ENCODE assay signal across 1 cellular context in the genomic region with DNA sequence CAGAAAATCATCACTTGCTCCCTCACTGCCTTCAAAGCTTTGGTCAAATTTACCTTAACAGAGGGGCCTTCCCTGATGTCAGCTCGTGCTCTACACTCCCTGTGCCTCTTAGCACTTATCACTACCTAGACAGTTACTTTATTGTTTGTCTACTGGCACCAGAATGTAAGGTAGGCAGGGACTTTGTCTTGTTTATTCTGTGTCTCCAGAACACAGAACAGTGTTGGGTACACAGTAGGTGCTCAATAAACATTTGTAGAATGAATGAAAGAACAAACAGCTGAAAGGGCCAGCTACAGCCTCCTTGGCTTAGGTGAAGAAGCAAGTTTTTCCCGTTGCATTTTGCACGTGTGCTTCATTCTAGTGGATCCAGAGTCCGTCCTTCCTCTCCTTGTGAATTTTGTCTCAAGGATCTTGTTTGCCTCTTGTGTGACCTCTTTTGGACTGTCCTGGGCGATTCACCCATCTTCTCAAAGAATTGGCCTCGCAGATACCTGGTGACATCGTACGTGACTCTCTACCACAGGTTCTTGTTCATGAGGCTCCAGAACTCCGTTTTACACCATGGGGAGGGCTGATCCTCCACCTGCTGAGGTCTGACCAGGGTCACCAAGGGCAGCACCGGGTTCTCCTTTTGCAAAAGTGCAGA.
TF ChIP-seq lines count a peak whose summit lies in the region.

No MANE protein-coding gene starts in this region.

TF ChIP-seq in HepG2, 621 proteins besides CTCF, POLR2A, EP300 and RAD21 (continued from another document and continues in another):
- TF ChIP-seq PREB (CRISPR knock-in tag; IDR thresholded peaks at IDR 0.05) (no peak), FOXK2 (IDR thresholded peaks at IDR 0.05) (0 out of 2 replicates have a peak, but pooled peaks have one; percentile 19), KLF15 (CRISPR knock-in tag; IDR thresholded peaks at IDR 0.05; ENCODE audit: borderline replicate concordance) (no peak), ZSCAN9 (CRISPR knock-in tag; IDR thresholded peaks at IDR 0.05; ENCODE audit: borderline replicate concordance) (peak; percentile 56; the same call in 1 of the 2 replicates), KLF13 (CRISPR knock-in tag; IDR thresholded peaks at IDR 0.05) (no peak), MLX (CRISPR knock-in tag; IDR thresholded peaks at IDR 0.05) (peak; percentile 79; the same call in 1 of the 2 replicates), SIX4 (CRISPR knock-in tag; IDR thresholded peaks at IDR 0.05) (peak; percentile 28; the same call in 1 of the 2 replicates), ZNF556 (CRISPR knock-in tag; IDR thresholded peaks at IDR 0.05; ENCODE audit: borderline replicate concordance) (peak; percentile 60; the same call in 1 of the 2 replicates), NR2F2 (IDR thresholded peaks at IDR 0.05; ENCODE audit: borderline replicate concordance, low read depth) (peak; percentile 71; the same call in 1 of the 2 replicates), SIN3A (IDR thresholded peaks at IDR 0.05; ENCODE audit: borderline replicate concordance, low read depth, low read length) (0 out of 2 replicates have a peak, but pooled peaks have one; percentile 30), SRSF9 (IDR thresholded peaks at IDR 0.05; ENCODE audit: borderline replicate concordance, insufficient read depth, low read depth, low read length, poor library complexity, severe bottlenecking) (no peak), DPF2 (CRISPR knock-in tag; IDR thresholded peaks at IDR 0.05; ENCODE audit: borderline replicate concordance, low read depth) (peak; percentile 84), BCL3 (CRISPR knock-in tag; IDR thresholded peaks at IDR 0.05) (no peak), FOXA3 (CRISPR knock-in tag; IDR thresholded peaks at IDR 0.05) (peak; percentile 96), IRF1 (CRISPR knock-in tag; IDR thresholded peaks at IDR 0.05; ENCODE audit: low read depth) (no peak), FIP1L1 (IDR thresholded peaks at IDR 0.05; ENCODE audit: borderline replicate concordance, insufficient read depth, low read depth, low read length) (no peak), ZNF790 (CRISPR knock-in tag; IDR thresholded peaks at IDR 0.05; ENCODE audit: borderline replicate concordance) (no peak), CREB1 (IDR thresholded peaks at IDR 0.05) (no peak), CREB1 (CRISPR knock-in tag; IDR thresholded peaks at IDR 0.05) (peak; percentile 70; the same call in 1 of the 2 replicates), NR1H2 (CRISPR knock-in tag; IDR thresholded peaks at IDR 0.05; ENCODE audit: borderline replicate concordance, low read depth) (no peak), KLF11 (CRISPR knock-in tag; IDR thresholded peaks at IDR 0.05) (no peak), GTF3A (CRISPR knock-in tag; conservative IDR thresholded peaks at IDR 0.05) (no peak), ZNF331 (CRISPR knock-in tag; IDR thresholded peaks at IDR 0.05) (no peak; the same call in 1 of the 2 replicates), PCBP2 (optimal IDR thresholded peaks at IDR 0.05; ENCODE audit: low read depth, low read length, poor library complexity, severe bottlenecking) (no peak), IRF2 (CRISPR knock-in tag; IDR thresholded peaks at IDR 0.05) (peak; percentile 70; the same call in 1 of the 2 replicates), REPIN1 (CRISPR knock-in tag; IDR thresholded peaks at IDR 0.05; ENCODE audit: borderline replicate concordance, low read depth) (peak; percentile 83), ZNF746 (CRISPR knock-in tag; IDR thresholded peaks at IDR 0.05) (no peak; the same call in 1 of the 2 replicates), PHF21A (CRISPR knock-in tag; IDR thresholded peaks at IDR 0.05) (peak; percentile 78), JUND (CRISPR knock-in tag; IDR thresholded peaks at IDR 0.05) (no peak), ZNF3 (CRISPR knock-in tag; IDR thresholded peaks at IDR 0.05) (peak; percentile 98), ZFYVE20 (CRISPR knock-in tag; IDR thresholded peaks at IDR 0.05; ENCODE audit: borderline replicate concordance, low read depth) (no peak), FOXJ3 (CRISPR knock-in tag; IDR thresholded peaks at IDR 0.05; ENCODE audit: borderline replicate concordance) (peak; percentile 94; the same call in 1 of the 2 replicates), ZNF446 (CRISPR knock-in tag; IDR thresholded peaks at IDR 0.05) (no peak), HNRNPH1 (optimal IDR thresholded peaks at IDR 0.05; ENCODE audit: low read depth, low read length) (no peak), ZBTB37 (CRISPR knock-in tag; IDR thresholded peaks at IDR 0.05) (peak; percentile 82; the same call in 1 of the 2 replicates), SP1 (IDR thresholded peaks at IDR 0.05) (no peak), SP1 (CRISPR knock-in tag; IDR thresholded peaks at IDR 0.05) (no peak), NRL (CRISPR knock-in tag; IDR thresholded peaks at IDR 0.05; ENCODE audit: borderline replicate concordance) (no peak), CBX5 (CRISPR knock-in tag; IDR thresholded peaks at IDR 0.05; ENCODE audit: borderline replicate concordance) (0 out of 2 replicates have a peak, but pooled peaks have one; percentile 40), ZFP37 (CRISPR knock-in tag; IDR thresholded peaks at IDR 0.05; ENCODE audit: borderline replicate concordance) (peak; percentile 72; the same call in 1 of the 2 replicates), NFATC3 (CRISPR knock-in tag; IDR thresholded peaks at IDR 0.05) (no peak), MEIS1 (CRISPR knock-in tag; IDR thresholded peaks at IDR 0.05; ENCODE audit: borderline replicate concordance) (0 out of 2 replicates have a peak, but pooled peaks have one; percentile 33), HNRNPUL1 (IDR thresholded peaks at IDR 0.05; ENCODE audit: low read depth, low read length) (no peak)
- TF ChIP-seq, protein P1, sequence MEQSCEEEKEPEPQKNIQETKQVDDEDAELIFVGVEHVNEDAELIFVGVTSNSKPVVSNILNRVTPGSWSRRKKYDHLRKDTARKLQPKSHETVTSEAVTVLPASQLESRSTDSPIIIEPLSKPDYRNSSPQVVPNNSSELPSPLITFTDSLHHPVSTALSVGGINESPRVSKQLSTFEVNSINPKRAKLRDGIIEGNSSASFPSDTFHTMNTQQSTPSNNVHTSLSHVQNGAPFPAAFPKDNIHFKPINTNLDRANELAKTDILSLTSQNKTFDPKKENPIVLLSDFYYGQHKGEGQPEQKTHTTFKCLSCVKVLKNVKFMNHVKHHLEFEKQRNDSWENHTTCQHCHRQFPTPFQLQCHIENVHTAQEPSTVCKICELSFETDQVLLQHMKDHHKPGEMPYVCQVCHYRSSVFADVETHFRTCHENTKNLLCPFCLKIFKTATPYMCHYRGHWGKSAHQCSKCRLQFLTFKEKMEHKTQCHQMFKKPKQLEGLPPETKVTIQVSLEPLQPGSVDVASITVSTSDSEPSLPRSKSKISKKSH (CRISPR knock-in tag; IDR thresholded peaks at IDR 0.05; ENCODE audit: borderline replicate concordance): no peak
- TF ChIP-seq, protein P2, sequence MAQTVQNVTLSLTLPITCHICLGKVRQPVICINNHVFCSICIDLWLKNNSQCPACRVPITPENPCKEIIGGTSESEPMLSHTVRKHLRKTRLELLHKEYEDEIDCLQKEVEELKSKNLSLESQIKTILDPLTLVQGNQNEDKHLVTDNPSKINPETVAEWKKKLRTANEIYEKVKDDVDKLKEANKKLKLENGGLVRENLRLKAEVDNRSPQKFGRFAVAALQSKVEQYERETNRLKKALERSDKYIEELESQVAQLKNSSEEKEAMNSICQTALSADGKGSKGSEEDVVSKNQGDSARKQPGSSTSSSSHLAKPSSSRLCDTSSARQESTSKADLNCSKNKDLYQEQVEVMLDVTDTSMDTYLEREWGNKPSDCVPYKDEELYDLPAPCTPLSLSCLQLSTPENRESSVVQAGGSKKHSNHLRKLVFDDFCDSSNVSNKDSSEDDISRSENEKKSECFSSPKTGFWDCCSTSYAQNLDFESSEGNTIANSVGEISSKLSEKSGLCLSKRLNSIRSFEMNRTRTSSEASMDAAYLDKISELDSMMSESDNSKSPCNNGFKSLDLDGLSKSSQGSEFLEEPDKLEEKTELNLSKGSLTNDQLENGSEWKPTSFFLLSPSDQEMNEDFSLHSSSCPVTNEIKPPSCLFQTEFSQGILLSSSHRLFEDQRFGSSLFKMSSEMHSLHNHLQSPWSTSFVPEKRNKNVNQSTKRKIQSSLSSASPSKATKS (CRISPR knock-in tag; IDR thresholded peaks at IDR 0.05): no peak
- TF ChIP-seq, protein P3, sequence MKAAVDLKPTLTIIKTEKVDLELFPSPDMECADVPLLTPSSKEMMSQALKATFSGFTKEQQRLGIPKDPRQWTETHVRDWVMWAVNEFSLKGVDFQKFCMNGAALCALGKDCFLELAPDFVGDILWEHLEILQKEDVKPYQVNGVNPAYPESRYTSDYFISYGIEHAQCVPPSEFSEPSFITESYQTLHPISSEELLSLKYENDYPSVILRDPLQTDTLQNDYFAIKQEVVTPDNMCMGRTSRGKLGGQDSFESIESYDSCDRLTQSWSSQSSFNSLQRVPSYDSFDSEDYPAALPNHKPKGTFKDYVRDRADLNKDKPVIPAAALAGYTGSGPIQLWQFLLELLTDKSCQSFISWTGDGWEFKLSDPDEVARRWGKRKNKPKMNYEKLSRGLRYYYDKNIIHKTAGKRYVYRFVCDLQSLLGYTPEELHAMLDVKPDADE (CRISPR knock-in tag; IDR thresholded peaks at IDR 0.05): no peak
- TF ChIP-seq, protein P4, sequence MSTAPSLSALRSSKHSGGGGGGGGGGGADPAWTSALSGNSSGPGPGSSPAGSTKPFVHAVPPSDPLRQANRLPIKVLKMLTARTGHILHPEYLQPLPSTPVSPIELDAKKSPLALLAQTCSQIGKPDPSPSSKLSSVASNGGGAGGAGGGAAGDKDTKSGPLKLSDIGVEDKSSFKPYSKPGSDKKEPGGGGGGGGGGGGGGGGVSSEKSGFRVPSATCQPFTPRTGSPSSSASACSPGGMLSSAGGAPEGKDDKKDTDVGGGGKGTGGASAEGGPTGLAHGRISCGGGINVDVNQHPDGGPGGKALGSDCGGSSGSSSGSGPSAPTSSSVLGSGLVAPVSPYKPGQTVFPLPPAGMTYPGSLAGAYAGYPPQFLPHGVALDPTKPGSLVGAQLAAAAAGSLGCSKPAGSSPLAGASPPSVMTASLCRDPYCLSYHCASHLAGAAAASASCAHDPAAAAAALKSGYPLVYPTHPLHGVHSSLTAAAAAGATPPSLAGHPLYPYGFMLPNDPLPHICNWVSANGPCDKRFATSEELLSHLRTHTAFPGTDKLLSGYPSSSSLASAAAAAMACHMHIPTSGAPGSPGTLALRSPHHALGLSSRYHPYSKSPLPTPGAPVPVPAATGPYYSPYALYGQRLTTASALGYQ (CRISPR knock-in tag; IDR thresholded peaks at IDR 0.05): peak; percentile 85; the same call in 1 of the 2 replicates
- TF ChIP-seq, protein P5, sequence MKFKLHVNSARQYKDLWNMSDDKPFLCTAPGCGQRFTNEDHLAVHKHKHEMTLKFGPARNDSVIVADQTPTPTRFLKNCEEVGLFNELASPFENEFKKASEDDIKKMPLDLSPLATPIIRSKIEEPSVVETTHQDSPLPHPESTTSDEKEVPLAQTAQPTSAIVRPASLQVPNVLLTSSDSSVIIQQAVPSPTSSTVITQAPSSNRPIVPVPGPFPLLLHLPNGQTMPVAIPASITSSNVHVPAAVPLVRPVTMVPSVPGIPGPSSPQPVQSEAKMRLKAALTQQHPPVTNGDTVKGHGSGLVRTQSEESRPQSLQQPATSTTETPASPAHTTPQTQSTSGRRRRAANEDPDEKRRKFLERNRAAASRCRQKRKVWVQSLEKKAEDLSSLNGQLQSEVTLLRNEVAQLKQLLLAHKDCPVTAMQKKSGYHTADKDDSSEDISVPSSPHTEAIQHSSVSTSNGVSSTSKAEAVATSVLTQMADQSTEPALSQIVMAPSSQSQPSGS (CRISPR knock-in tag; IDR thresholded peaks at IDR 0.05): peak; percentile 70
